ENCODE assay signal across 6 cellular contexts in genomic region chr16:3458852-3459361, GRCh38. TPM values are rescaled to one million over a fixed set of nuclear protein-coding genes. Genes with fewer than 3 reads are reported as not detected.
A peak's percentile ranks its signal among the peaks of the same experiment; 100 is the strongest.
DNase-seq lines count a peak whose midpoint lies in the region; ATAC-seq and TF ChIP-seq lines count a peak whose summit lies in the region.

No MANE protein-coding gene starts in this region.

- peak; percentile 45 for ATAC-seq in GM19438 (IDR thresholded peaks at IDR 0.05; ENCODE audit: low read depth, unreplicated experiment)
- peak; percentile 44 for ATAC-seq in upper lobe of right lung
- no peak for ATAC-seq in GM18867 (IDR thresholded peaks at IDR 0.05; ENCODE audit: unreplicated experiment)

- H3K9me3 ChIP-seq in SJSA1 (replicated peaks) (no peaks in the 10 kb centered on the region; the same call in 1 of the 2 replicates), upper lobe of right lung (no peaks in the 10 kb centered on the region)

- no peak for TF ChIP-seq CTCF in upper lobe of right lung (IDR thresholded peaks at IDR 0.05)

- H3K36me3 ChIP-seq in SJSA1 (peaks cover 8% of the 10 kb centered on the region), upper lobe of right lung (no peaks in the 10 kb centered on the region)

- H3K4me3 ChIP-seq in SJSA1 (peak overlapping the region; percentile 83), upper lobe of right lung (peak overlapping the region; percentile 86)

- intact Hi-C loops in upper lobe of right lung (cut with DNase I): no loop called here

- H3K4me1 ChIP-seq in SJSA1 (replicated peaks) (peaks cover 21% of the 10 kb centered on the region), upper lobe of right lung (peaks cover 50% of the 10 kb centered on the region)

- H3K27ac ChIP-seq in SJSA1 (peak overlapping the region; percentile 94), upper lobe of right lung (peak overlapping the region; percentile 99)

- H3K27me3 ChIP-seq in SJSA1 (replicated peaks) (no peaks in the 10 kb centered on the region), upper lobe of right lung (no peaks in the 10 kb centered on the region)

- no peak for DNase-seq in SJSA1 (ENCODE audit: low read depth in 1 of 2, low spot score in 2 of 2)
- peak; percentile 50 for DNase-seq in iris pigment epithelial cell (ENCODE audit: low read depth)
- no peak for DNase-seq in upper lobe of right lung
- DNase-seq in NCI-H524 treated with DMSO at 0.1 percent for 48 hours (lab: John Stamatoyannopoulos, UW): no peak

RNA-seq across cellular contexts. Expression of gene NAA60, which starts 15.4 kb away (rescaled TPM):
- 4.6 and 6.8 TPM in 2 replicates for total RNA-seq in SJSA1 (2014; rRNA removed; shearing (Covaris generic))
- total RNA-seq in upper lobe of right lung: 56.2 TPM

RNA-seq across cellular contexts. Expression of gene ZNF597, which starts 15.6 kb away (rescaled TPM):
- total RNA-seq in SJSA1 (2014; rRNA removed; shearing (Covaris generic)): 2.1 and 2.9 TPM in 2 replicates
- total RNA-seq in upper lobe of right lung: 5.1 TPM

RNA-seq across cellular contexts. Expression of gene C16orf90, which starts 36.4 kb away (rescaled TPM):
- total RNA-seq in SJSA1 (2014; rRNA removed; shearing (Covaris generic)): not detected in 2 replicates
- total RNA-seq in upper lobe of right lung: not detected

RNA-seq across cellular contexts. Expression of gene CLUAP1, which starts 41.9 kb away (rescaled TPM):
- 17.4 and 37.6 TPM in 2 replicates for total RNA-seq in SJSA1 (2014; rRNA removed; shearing (Covaris generic))
- total RNA-seq in upper lobe of right lung: 23.3 TPM

RNA-seq across cellular contexts. Expression of gene ZNF174, which starts 57.9 kb away (rescaled TPM):
- total RNA-seq in SJSA1 (2014; rRNA removed; shearing (Covaris generic)): 6.8 and 7.8 TPM in 2 replicates
- total RNA-seq in upper lobe of right lung: 7.7 TPM
